8 cellular contexts compared by ENCODE assay signal in genomic region chr9:33157960-33158359, GRCh38. TPM values are rescaled to one million over a fixed set of nuclear protein-coding genes. Genes with fewer than 3 reads are reported as not detected.
A peak's percentile ranks its signal among the peaks of the same experiment; 100 is the strongest.
DNase-seq lines count a peak whose midpoint lies in the region; ATAC-seq and TF ChIP-seq lines count a peak whose summit lies in the region.

No MANE protein-coding gene starts in this region.

- CTCF ChIA-PET in AG04450 (lab: Charles Lee), result no interaction called here

- H3K9me3 ChIP-seq in AG04450 (ENCODE audit: control insufficient read depth, insufficient read depth, low read length), result no peaks in the 10 kb centered on the region
- H3K9me3 ChIP-seq in neuronal stem cell (replicated peaks in 1 of 2; ENCODE audit: control insufficient read depth in 2 of 2, insufficient read depth in 1 of 2, low read depth in 1 of 2, low read length in 2 of 2), result no peaks in the 10 kb centered on the region

- H2BK120ac ChIP-seq in neuronal stem cell (ENCODE audit: low read depth, low read length), result no peak overlapping the region

- no peak overlapping the region for H3K4me2 ChIP-seq in neuronal stem cell (ENCODE audit: insufficient read depth, low read length, poor library complexity, severe bottlenecking)

- H3K4me3 ChIP-seq in AG04450 (ENCODE audit: low read depth, low read length) (no peak overlapping the region), neuronal stem cell (ENCODE audit: low read length in 2 of 2) (no peak overlapping the region)

- ATAC-seq in HG03139 (IDR thresholded peaks at IDR 0.05; ENCODE audit: unreplicated experiment) (no peak), HG03565 (IDR thresholded peaks at IDR 0.05; ENCODE audit: unreplicated experiment) (no peak)

- H3K27me3 ChIP-seq in AG04450 (ENCODE audit: control insufficient read depth, insufficient read depth, low read length) (no peaks in the 10 kb centered on the region), neuronal stem cell (ENCODE audit: control insufficient read depth in 3 of 3, insufficient read depth in 3 of 3, low read depth in 1 of 3, low read length in 3 of 3) (no peaks in the 10 kb centered on the region)

- POLR2A ChIA-PET in AG04450 (lab: Yijun Ruan, JAX), result interaction anchor here (0.5 to 1.4 kb wide), 2 partner anchors 9 to 107 kb away, joined by 4 to 5 read pairs; partner anchors contain the start of gene B4GALT1

- no peak overlapping the region for H3K14ac ChIP-seq in neuronal stem cell (ENCODE audit: low read length)

- H3K27me3 Mint-ChIP-seq in endothelial cell (ENCODE audit: unreplicated experiment), result peaks cover 7% of the 10 kb centered on the region

- H2BK12ac ChIP-seq in neuronal stem cell (ENCODE audit: low read length), result no peak overlapping the region

- WGBS in neuronal stem cell (ENCODE audit: extremely low coverage in 2 of 2, insufficient read length in 2 of 2, insufficient replicate concordance in 1 of 2), 2 donors, result no CpG with 5 or more reads among the region's 4 CpGs

- H4K8ac ChIP-seq in neuronal stem cell (ENCODE audit: low read depth, low read length), result no peak overlapping the region

- no peaks in the 10 kb centered on the region for H3K36me3 ChIP-seq in neuronal stem cell (replicated peaks in 1 of 2; ENCODE audit: control insufficient read depth in 2 of 2, insufficient read depth in 2 of 2, low read length in 2 of 2)

- TF ChIP-seq CTCF in AG04450 (IDR thresholded peaks at IDR 0.05; ENCODE audit: low read depth, low read length) (no peak), endothelial cell (IDR thresholded peaks at IDR 0.05; ENCODE audit: unreplicated experiment) (no peak)

- no peak overlapping the region for H3K4ac ChIP-seq in neuronal stem cell (ENCODE audit: low read length)

- peak overlapping the region; percentile 39 for H3K4me3 Mint-ChIP-seq in endothelial cell (ENCODE audit: unreplicated experiment)

- H3K18ac ChIP-seq in neuronal stem cell (ENCODE audit: low read length), result no peak overlapping the region

- H4K91ac ChIP-seq in neuronal stem cell (ENCODE audit: low read depth, low read length, poor library complexity), result no peak overlapping the region

- no peak overlapping the region for H2AK5ac ChIP-seq in neuronal stem cell (ENCODE audit: low read depth, low read length)

- peaks cover 78% of the 10 kb centered on the region for H3K4me1 Mint-ChIP-seq in endothelial cell (ENCODE audit: unreplicated experiment)

- H3K36me3 Mint-ChIP-seq in endothelial cell (ENCODE audit: low read depth, unreplicated experiment), result peaks cover 11% of the 10 kb centered on the region

- H3K9me3 Mint-ChIP-seq in endothelial cell (ENCODE audit: unreplicated experiment), result no peaks in the 10 kb centered on the region

- no peak overlapping the region for H3K23ac ChIP-seq in neuronal stem cell (ENCODE audit: low read depth, low read length, poor library complexity)

- DNase-seq in AG04450 (ENCODE audit: low read depth, low spot score) (no peak), NCI-H226 (peak; percentile 35), endothelial cell (ENCODE audit: low spot score) (no peak), neuronal stem cell (ENCODE audit: low spot score) (no peak), NCI-H128 (lab: John Stamatoyannopoulos, UW; ENCODE audit: unreplicated experiment) (no peak)
- no peak for DNase-seq in stimulated activated CD8-positive, alpha-beta memory T cell treated with anti-CD3 and anti-CD28 coated beads, Interleukin-4, amount 100 ng/mL, for 48 hours

- no peak overlapping the region for H2BK15ac ChIP-seq in neuronal stem cell (ENCODE audit: low read length)

- no peak overlapping the region for H3K9ac ChIP-seq in neuronal stem cell (ENCODE audit: low read depth, low read length, poor library complexity)

- H2AFZ ChIP-seq in neuronal stem cell (ENCODE audit: low read length), result peak overlapping the region; percentile 4

- H3K27ac Mint-ChIP-seq in endothelial cell (ENCODE audit: unreplicated experiment), result peak overlapping the region; percentile 96

- no peak overlapping the region for H2BK5ac ChIP-seq in neuronal stem cell (ENCODE audit: low read length)

- H3K27ac ChIP-seq in AG04450 (ENCODE audit: low read depth, low read length) (peak overlapping the region; percentile 11), neuronal stem cell (replicated peaks; ENCODE audit: low read length) (no peak overlapping the region)

- no peaks in the 10 kb centered on the region for H3K79me1 ChIP-seq in neuronal stem cell (ENCODE audit: low read depth, low read length)

- H3K4me1 ChIP-seq in neuronal stem cell (ENCODE audit: control insufficient read depth in 2 of 2, insufficient read depth in 1 of 2, low read depth in 1 of 2, low read length in 2 of 2), result peaks cover 24 to 46% of the 10 kb centered on the region in 2 donors

RNA-seq across cellular contexts. Expression of gene B4GALT1, which starts 9.2 kb away (rescaled TPM):
- polyA plus RNA-seq in AG04450 (2011; rRNA removed), result 55.3 and 57.0 TPM in 2 replicates
- polyA minus RNA-seq in AG04450 (2011; rRNA and poly(A)+ RNA removed), result 64.4 and 70.9 TPM in 2 replicates
- 86.7 TPM for total RNA-seq in endothelial cell (ENCODE audit: unreplicated experiment)
- polyA plus RNA-seq in neuronal stem cell (2013, experiment 1 of 2), result 13.2 TPM
- 13.0 TPM for polyA plus RNA-seq in neuronal stem cell (2013, experiment 2 of 2)
